ENCODE assay signal across 15 cellular contexts in the genomic region with DNA sequence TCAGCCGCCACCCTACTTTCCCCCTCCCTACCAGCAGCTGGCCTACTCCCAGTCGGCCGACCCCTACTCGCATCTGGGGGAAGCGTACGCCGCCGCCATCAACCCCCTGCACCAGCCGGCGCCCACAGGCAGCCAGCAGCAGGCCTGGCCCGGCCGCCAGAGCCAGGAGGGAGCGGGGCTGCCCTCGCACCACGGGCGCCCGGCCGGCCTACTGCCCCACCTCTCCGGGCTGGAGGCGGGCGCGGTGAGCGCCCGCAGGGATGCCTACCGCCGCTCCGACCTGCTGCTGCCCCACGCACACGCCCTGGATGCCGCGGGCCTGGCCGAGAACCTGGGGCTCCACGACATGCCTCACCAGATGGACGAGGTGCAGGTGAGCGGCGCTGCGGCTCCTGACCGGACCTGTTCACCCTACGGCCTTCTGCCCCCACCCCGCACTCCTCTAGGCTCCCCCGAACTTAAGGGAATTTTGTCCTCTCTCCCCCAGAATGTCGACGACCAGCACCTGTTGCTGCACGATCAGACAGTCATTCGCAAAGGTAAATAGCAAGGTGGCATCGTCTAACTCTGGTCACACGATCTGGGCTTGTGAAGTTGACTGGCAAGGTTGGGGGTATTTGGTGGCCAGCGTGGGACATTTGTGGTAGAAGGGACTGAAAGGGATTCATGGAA. TPM values are rescaled to one million over a fixed set of nuclear protein-coding genes. Genes with fewer than 3 reads are reported as not detected.
A peak's percentile ranks its signal among the peaks of the same experiment; 100 is the strongest.
DNase-seq lines count a peak whose midpoint lies in the region; ATAC-seq and TF ChIP-seq lines count a peak whose summit lies in the region.
"Had no signal": no experiment of that assay in that cellular context is flagged by ENCODE, and none has a peak within 500 bp of the region (broad histone marks: within the 10 kb centered on the region; RNA-seq: fewer than 3 reads in every experiment).

No MANE protein-coding gene starts in this region.

- H3K23ac ChIP-seq in trophoblast cell (ENCODE audit: low read length), result no peak overlapping the region

- H2BK120ac ChIP-seq in trophoblast cell (ENCODE audit: insufficient read depth, low read length, poor library complexity), result peak overlapping the region; percentile 85

- peak overlapping the region; percentile 94 for H3K18ac ChIP-seq in trophoblast cell (ENCODE audit: low read length)

- H3K4me3 ChIP-seq in fibroblast of villous mesenchyme (ENCODE audit: low read depth, low read length) (peak overlapping the region; percentile 72), trophoblast cell (ENCODE audit: low read depth, low read length) (peak overlapping the region; percentile 86)
- H3K4me3 ChIP-seq: SK-N-MC had no signal

- peak overlapping the region; percentile 66 for H2AK5ac ChIP-seq in trophoblast cell (ENCODE audit: low read length)

- H3K79me1 ChIP-seq in trophoblast cell (ENCODE audit: low read length), result peaks cover 36% of the 10 kb centered on the region

- H3K27me3 ChIP-seq in trophoblast cell (ENCODE audit: insufficient read depth, low read length), result peaks cover 5% of the 10 kb centered on the region

- no peak overlapping the region for H3K9ac ChIP-seq in trophoblast cell (ENCODE audit: low read length)

- peak overlapping the region; percentile 71 for H4K12ac ChIP-seq in trophoblast cell (ENCODE audit: low read depth, low read length)

- peak overlapping the region; percentile 93 for H4K91ac ChIP-seq in trophoblast cell (ENCODE audit: low read depth, low read length)

- no peak for TF ChIP-seq CTCF in fibroblast of villous mesenchyme (IDR thresholded peaks at IDR 0.05; ENCODE audit: insufficient read depth, low read depth, low read length)

- no peaks in the 10 kb centered on the region for H3K9me3 ChIP-seq in trophoblast cell (ENCODE audit: insufficient read depth, low read depth, low read length)

- no peak for ATAC-seq in HG03442 (IDR thresholded peaks at IDR 0.05; ENCODE audit: unreplicated experiment)
- ATAC-seq in HG02970 (IDR thresholded peaks at IDR 0.05; ENCODE audit: low FRiP score, unreplicated experiment), result no peak
- ATAC-seq: activated naive CD8-positive, alpha-beta T cell treated with anti-CD3 and anti-CD28 coated beads, Interleukin-2, amount 50 U/mL, for 24 hours had no signal

- H2AFZ ChIP-seq in trophoblast cell (ENCODE audit: insufficient read depth, low read length, poor library complexity), result peak overlapping the region; percentile 59

- H3K14ac ChIP-seq in trophoblast cell (ENCODE audit: low read length), result peak overlapping the region; percentile 79

- H2BK12ac ChIP-seq in trophoblast cell (ENCODE audit: low read length), result no peak overlapping the region

- peak overlapping the region; percentile 94 for H3K4ac ChIP-seq in trophoblast cell (ENCODE audit: low read depth, low read length)

- H2BK5ac ChIP-seq in trophoblast cell (ENCODE audit: low read depth, low read length, poor library complexity), result peak overlapping the region; percentile 92

- DNase-seq in EL, result peak; percentile 23
- peak; percentile 31 for DNase-seq in RPMI7951 (ENCODE audit: low read depth)
- no peak for DNase-seq in fibroblast of villous mesenchyme (ENCODE audit: low read depth)
- DNase-seq in trophoblast cell, result peak; percentile 50 to 55
- no peak for DNase-seq in activated gamma-delta T cell (lab: John Stamatoyannopoulos, UW)
- no peak for DNase-seq in activated effector memory CD4-positive, alpha-beta T cell treated with anti-CD3 and anti-CD28 coated beads, Interleukin-2, amount 50 U/mL, for 16 hours
- DNase-seq: activated CD4-positive, alpha-beta T cell treated with anti-CD3 and anti-CD28 coated beads, Interleukin-2, amount 50 U/mL, for 4 hours; activated naive CD8-positive, alpha-beta T cell treated with anti-CD3 and anti-CD28 coated beads, Interleukin-2, amount 50 U/mL, for 24 hours; kidney glomerular epithelial cell; NCI-H1105; NCI-H69; stimulated activated CD4-positive, alpha-beta T cell treated with anti-CD3 and anti-CD28 coated beads, Interleukin-4, amount 100 ng/mL, for 4 hours had no signal

- peaks cover 27% of the 10 kb centered on the region for H3K79me2 ChIP-seq in trophoblast cell (ENCODE audit: control insufficient read depth, insufficient read depth, low read length, poor library complexity)

- peak overlapping the region; percentile 8 for H3K27ac ChIP-seq in trophoblast cell (ENCODE audit: low read depth, low read length)
- H3K27ac ChIP-seq: SK-N-MC had no signal

- H3K4me2 ChIP-seq in trophoblast cell (ENCODE audit: low read length), result peak overlapping the region; percentile 89

- peaks cover 22 to 26% of the 10 kb centered on the region in 2 experiments for H3K36me3 ChIP-seq in trophoblast cell (ENCODE audit: control insufficient read depth in 1 of 2, insufficient read depth in 2 of 2, low read length in 2 of 2)

- H3K4me1 ChIP-seq in trophoblast cell (ENCODE audit: control insufficient read depth in 1 of 2, insufficient read depth in 2 of 2, low read length in 2 of 2), result peaks cover 21 to 26% of the 10 kb centered on the region in 2 experiments

- no CpG with 5 or more reads among the region's 48 CpGs for WGBS in trophoblast cell (ENCODE audit: extremely low coverage, insufficient coverage, insufficient read length)

- H4K8ac ChIP-seq in trophoblast cell (ENCODE audit: low read depth, low read length), result peak overlapping the region; percentile 59

RNA-seq across cellular contexts. Expression of gene TFAP2C, which starts 2.3 kb away (rescaled TPM):
- 104 and 106 TPM in 2 replicates for total RNA-seq in RPMI7951 (2014; rRNA removed; shearing (Covaris generic))
- total RNA-seq in fibroblast of villous mesenchyme, result 13.5 and 18.1 TPM in 2 replicates
- polyA plus RNA-seq in trophoblast cell (2013), result 278 and 294 TPM in 2 replicates

Comparison
In these comparisons a context has a peak if more than half of its experiments do, and no peak if none do; other contexts are left out.
1. DNase-seq: peak in EL (single experiment), RPMI7951 (single experiment) and trophoblast cell (2 of 2); none in fibroblast of villous mesenchyme (single experiment), activated gamma-delta T cell (single experiment) and activated effector memory CD4-positive, alpha-beta T cell treated with anti-CD3 and anti-CD28 coated beads, Interleukin-2, amount 50 U/mL, for 16 hours (single experiment).